In genomic region chr10:119418401-119418800, GRCh38 we compare ENCODE assay signal across 15 cellular contexts.
"Had no signal": no experiment of that assay in that cellular context is flagged by ENCODE, and none has a peak within 500 bp of the region (broad histone marks: within the 10 kb centered on the region; RNA-seq: fewer than 3 reads in every experiment).

No MANE protein-coding gene starts in this region.

- H3K4me3 ChIP-seq: breast epithelium, gastroesophageal sphincter, vagina had no signal

- H3K27me3 ChIP-seq: breast epithelium, gastroesophageal sphincter, vagina had no signal

- DNase-seq: activated CD4-positive, alpha-beta T cell treated with anti-CD3 and anti-CD28 coated beads, Interleukin-2, amount 50 U/mL, for 1 hour; activated naive CD4-positive, alpha-beta T cell treated with Interleukin-2 at 50 U/mL for 16 hours; anterior cingulate cortex; stimulated activated CD4-positive, alpha-beta T cell treated with anti-CD3 and anti-CD28 coated beads, Interleukin-2, amount 100 ng/mL, for 48 hours; T-cell; T-helper 9 cell had no signal

- H3K27ac ChIP-seq: breast epithelium, parathyroid adenoma, vagina had no signal

- H3K4me1 Mint-ChIP-seq: activated T-helper 17 cell treated with anti-CD3 and anti-CD28 coated beads, Interleukin-2, amount 50 U/mL, for 72 hours had no signal

- H3K4me1 ChIP-seq: breast epithelium, parathyroid adenoma had no signal

- H3K9ac ChIP-seq: parathyroid adenoma had no signal

- H3K9me3 Mint-ChIP-seq: activated T-helper 17 cell treated with anti-CD3 and anti-CD28 coated beads, Interleukin-2, amount 50 U/mL, for 72 hours; memory B cell; stimulated activated memory B cell treated with anti-CD40 and anti-IgM and Interleukin-4, amounts not matched to agents 10 μg/mL and 1 μg/mL and 100 μg/mL, for 72 hours; T-cell had no signal

- H3K27ac Mint-ChIP-seq: stimulated activated memory B cell treated with anti-CD40 and anti-IgM and Interleukin-4, amounts not matched to agents 10 μg/mL and 1 μg/mL and 100 μg/mL, for 72 hours; T-cell had no signal

- H3K27me3 Mint-ChIP-seq: activated T-helper 17 cell treated with anti-CD3 and anti-CD28 coated beads, Interleukin-2, amount 50 U/mL, for 72 hours; memory B cell; stimulated activated memory B cell treated with anti-CD40 and anti-IgM and Interleukin-4, amounts not matched to agents 10 μg/mL and 1 μg/mL and 100 μg/mL, for 72 hours; T-cell had no signal

- H3K9me3 ChIP-seq: breast epithelium, gastroesophageal sphincter, vagina had no signal

- H3K4me3 Mint-ChIP-seq: activated T-helper 17 cell treated with anti-CD3 and anti-CD28 coated beads, Interleukin-2, amount 50 U/mL, for 72 hours; memory B cell; stimulated activated memory B cell treated with anti-CD40 and anti-IgM and Interleukin-4, amounts not matched to agents 10 μg/mL and 1 μg/mL and 100 μg/mL, for 72 hours; T-cell had no signal

- H3K36me3 Mint-ChIP-seq: stimulated activated memory B cell treated with anti-CD40 and anti-IgM and Interleukin-4, amounts not matched to agents 10 μg/mL and 1 μg/mL and 100 μg/mL, for 72 hours had no signal

- ATAC-seq: activated CD4-positive, CD25-positive, alpha-beta regulatory T cell treated with anti-CD3 and anti-CD28 coated beads, Interleukin-2, amount 50 U/mL, for 24 hours; activated T-helper 17 cell treated with anti-CD3 and anti-CD28 coated beads, Interleukin-2, amount 50 U/mL, for 72 hours; gastroesophageal sphincter; left lobe of liver; stimulated activated memory B cell treated with anti-CD40 and anti-IgM and Interleukin-4, amounts not matched to agents 10 μg/mL and 1 μg/mL and 100 μg/mL, for 72 hours; T-cell had no signal

- H3K36me3 ChIP-seq: breast epithelium, vagina had no signal
